In the genomic region with DNA sequence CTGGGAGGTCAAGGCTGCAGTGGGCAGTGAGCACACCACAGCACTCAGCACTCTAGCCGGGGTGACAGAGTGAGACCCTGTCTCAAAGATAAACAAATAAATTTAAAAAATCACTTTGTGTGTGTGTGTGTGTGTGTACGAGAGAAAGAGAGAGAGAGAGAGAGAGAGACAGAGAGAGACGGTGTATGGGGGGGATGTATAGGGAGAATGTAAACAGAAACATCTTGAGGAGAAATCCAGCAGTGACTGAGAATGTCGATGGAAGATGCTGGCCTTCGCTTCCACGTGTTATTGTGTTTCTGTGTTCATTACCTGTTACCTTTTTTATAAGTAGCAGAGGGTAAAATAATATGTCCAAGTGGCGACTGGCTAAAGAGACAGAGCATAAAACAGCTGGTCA, we compare ENCODE assay signal across 20 cellular contexts.
"Had no signal": no experiment of that assay in that cellular context is flagged by ENCODE, and none has a peak within 500 bp of the region (broad histone marks: within the 10 kb centered on the region; RNA-seq: fewer than 3 reads in every experiment).

No MANE protein-coding gene starts in this region.

- ATAC-seq: heart left ventricle; left lobe of liver; mucosa of descending colon; natural killer cell; sciatic nerve; stimulated activated naive B cell treated with anti-CD40 and anti-IgM and Interleukin-4, amounts not matched to agents 10 μg/mL and 1 μg/mL and 100 μg/mL, for 72 hours; stimulated activated naive CD8-positive, alpha-beta T cell treated with anti-CD3 and anti-CD28 coated beads, Interleukin-15, amount 100 ng/mL, for 72 hours had no signal

- H3K4me3 Mint-ChIP-seq: endodermal cell; natural killer cell; neural crest cell; stimulated activated naive B cell treated with anti-CD40 and anti-IgM and Interleukin-4, amounts not matched to agents 10 μg/mL and 1 μg/mL and 100 μg/mL, for 72 hours; stimulated activated naive CD8-positive, alpha-beta T cell treated with anti-CD3 and anti-CD28 coated beads, Interleukin-15, amount 100 ng/mL, for 72 hours had no signal

- H3K4me1 ChIP-seq: testis had no signal

- H3K9me3 Mint-ChIP-seq: natural killer cell; neural crest cell; stimulated activated naive B cell treated with anti-CD40 and anti-IgM and Interleukin-4, amounts not matched to agents 10 μg/mL and 1 μg/mL and 100 μg/mL, for 72 hours; stimulated activated naive CD8-positive, alpha-beta T cell treated with anti-CD3 and anti-CD28 coated beads, Interleukin-15, amount 100 ng/mL, for 72 hours had no signal

- H3K36me3 Mint-ChIP-seq: natural killer cell; stimulated activated naive B cell treated with anti-CD40 and anti-IgM and Interleukin-4, amounts not matched to agents 10 μg/mL and 1 μg/mL and 100 μg/mL, for 72 hours had no signal

- H3K27ac ChIP-seq: heart left ventricle, spleen, testis, transverse colon had no signal

- H3K27ac Mint-ChIP-seq: endodermal cell; natural killer cell; stimulated activated naive B cell treated with anti-CD40 and anti-IgM and Interleukin-4, amounts not matched to agents 10 μg/mL and 1 μg/mL and 100 μg/mL, for 72 hours had no signal

- H3K9me3 ChIP-seq: heart left ventricle, mucosa of descending colon, spleen, testis, transverse colon had no signal

- H3K4me3 ChIP-seq: heart left ventricle, mucosa of descending colon, spleen, testis, transverse colon had no signal

- DNase-seq: effector CD4-positive, alpha-beta T cell; endodermal cell; foreskin melanocyte; heart left ventricle; hippocampal formation; islet precursor cell; mammary epithelial cell; mucosa of descending colon; natural killer cell; posterior cingulate gyrus; spleen; stimulated activated CD4-positive, alpha-beta T cell treated with anti-CD3 and anti-CD28 coated beads, Interleukin-2, amount 100 ng/mL, for 24 hours; stimulated activated CD4-positive, alpha-beta T cell treated with anti-CD3 and anti-CD28 coated beads, Interleukin-4, amount 100 ng/mL, for 4 hours; stimulated activated naive B cell treated with anti-CD40 and anti-IgM and Interleukin-4, amounts not matched to agents 10 μg/mL and 1 μg/mL and 100 μg/mL, for 72 hours; stimulated activated naive CD8-positive, alpha-beta T cell treated with anti-CD3 and anti-CD28 coated beads, Interleukin-15, amount 100 ng/mL, for 72 hours; testis; transverse colon had no signal

- H3K27me3 ChIP-seq: heart left ventricle, spleen, testis, transverse colon had no signal

- H3K4me1 Mint-ChIP-seq: natural killer cell had no signal

- H3K36me3 ChIP-seq: heart left ventricle, spleen, transverse colon had no signal
